Comparison of ENCODE assay signal across 19 cellular contexts in the genomic region with DNA sequence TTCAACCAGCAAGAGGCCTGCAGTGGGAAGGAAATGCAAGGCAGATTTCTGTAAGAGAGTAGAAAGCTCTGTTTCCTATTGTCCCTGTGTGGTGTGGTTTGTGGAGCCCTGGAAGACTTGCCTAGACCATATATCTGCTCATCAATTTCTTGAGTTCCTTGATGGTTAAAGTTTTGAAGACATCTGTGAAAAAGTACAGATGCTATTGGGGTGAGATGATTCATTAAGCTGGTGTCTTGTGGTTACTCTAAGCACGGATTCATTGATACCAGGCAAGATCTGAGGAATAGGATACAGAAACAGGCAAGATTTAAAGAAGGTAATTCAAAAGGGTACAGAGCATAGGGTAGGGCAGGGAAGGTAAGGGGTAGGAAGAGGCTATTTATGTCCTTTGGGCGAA.
DNase-seq lines count a peak whose midpoint lies in the region; ATAC-seq, FAIRE-seq and TF ChIP-seq lines count a peak whose summit lies in the region.
"Had no signal": no experiment of that assay in that cellular context is flagged by ENCODE, and none has a peak within 500 bp of the region (broad histone marks: within the 10 kb centered on the region; RNA-seq: fewer than 3 reads in every experiment).

No MANE protein-coding gene starts in this region.

- H3K4me2 ChIP-seq in mammary epithelial cell (ENCODE audit: insufficient read depth, low read depth, low read length): no peak overlapping the region
- H3K4me2 ChIP-seq in keratinocyte (ENCODE audit: control insufficient read depth, extremely low read depth, insufficient read depth, low read depth, low read length): peak overlapping the region; percentile 1

- H3K36me3 ChIP-seq in mammary epithelial cell (ENCODE audit: insufficient read depth, low read length) (no peaks in the 10 kb centered on the region), keratinocyte (ENCODE audit: control insufficient read depth in 2 of 2, extremely low read depth in 1 of 2, insufficient read depth in 2 of 2, low read length in 2 of 2) (no peaks in the 10 kb centered on the region)
- H3K36me3 ChIP-seq: BLaER1 had no signal

- no peak overlapping the region for H3K27ac ChIP-seq in mammary epithelial cell (ENCODE audit: insufficient read depth, low read depth, low read length)
- H3K27ac ChIP-seq in keratinocyte (ENCODE audit: control insufficient read depth, insufficient read depth, low read length): no peak overlapping the region
- H3K27ac ChIP-seq: BLaER1 had no signal

- in situ Hi-C loops in mammary epithelial cell (cut with MboI; ENCODE audit: low sequenced_read_pairs in 2 of 2): no loop called here

- H3K27me3 Mint-ChIP-seq in MCF 10A (ENCODE audit: insufficient read depth, unreplicated experiment): no peaks in the 10 kb centered on the region

- 50% methylated on average over 2 of the region's 2 CpGs for WGBS in mammary epithelial cell (ENCODE audit: low coverage, missing lambda C conversion rate)

- CTCF ChIA-PET in mammary epithelial cell (lab: Charles Lee; ENCODE audit: low non-redundant PET): interaction anchor here (1.0 kb wide), 1 partner anchor 9 kb away, joined by 3 read pairs; no protein-coding TSS in a partner anchor
- CTCF ChIA-PET in MCF 10A (lab: Yijun Ruan, JAX): interaction anchor here (0.6 kb wide), 1 partner anchor 340 kb away, joined by 4 read pairs; no protein-coding TSS in a partner anchor

- intact Hi-C loops in mammary epithelial cell (cut with micrococcal nuclease) (no loop called here), MCF 10A (cut with micrococcal nuclease) (no loop called here)

- peak; percentile 79 for FAIRE-seq in keratinocyte (lab: Jason Lieb, UNC)
- FAIRE-seq: A204.1, GM18507, H1, K562 had no signal

- no peak for ATAC-seq in GM18858 (IDR thresholded peaks at IDR 0.05; ENCODE audit: unreplicated experiment)
- ATAC-seq: CD8-positive, alpha-beta T cell had no signal

- peaks cover 5% of the 10 kb centered on the region for H3K4me1 Mint-ChIP-seq in MCF 10A (ENCODE audit: insufficient read depth, unreplicated experiment)

- no peak overlapping the region for H3K4me3 Mint-ChIP-seq in MCF 10A (ENCODE audit: unreplicated experiment)
- H3K4me3 Mint-ChIP-seq: CD8-positive, alpha-beta T cell had no signal

- H3K79me2 ChIP-seq in mammary epithelial cell (ENCODE audit: insufficient read depth, low read length) (no peaks in the 10 kb centered on the region), keratinocyte (ENCODE audit: control insufficient read depth, insufficient read depth, low read length) (no peaks in the 10 kb centered on the region)

- H3K4me1 ChIP-seq in mammary epithelial cell (ENCODE audit: insufficient read depth, low read length) (peaks cover 14% of the 10 kb centered on the region), keratinocyte (ENCODE audit: control insufficient read depth, extremely low read depth, insufficient read depth, low read length) (peaks cover 14% of the 10 kb centered on the region)

- H3K4me3 ChIP-seq in mammary epithelial cell (replicated peaks in 1 of 3; ENCODE audit: insufficient read depth in 1 of 3, low read depth in 2 of 3, low read length in 3 of 3) (no peak overlapping the region), keratinocyte (ENCODE audit: control insufficient read depth in 2 of 3, extremely low read depth in 1 of 3, insufficient read depth in 2 of 3, low read depth in 1 of 3, low read length in 3 of 3) (no peak overlapping the region)
- H3K4me3 ChIP-seq: BLaER1, K562 had no signal

- H3K9ac ChIP-seq in mammary epithelial cell (ENCODE audit: insufficient read depth, low read length) (no peak overlapping the region), keratinocyte (ENCODE audit: control insufficient read depth, extremely low read depth, insufficient read depth, low read length) (no peak overlapping the region)
- H3K9ac ChIP-seq: BLaER1 had no signal

- no peak overlapping the region for H3K27ac Mint-ChIP-seq in MCF 10A (ENCODE audit: low read depth, unreplicated experiment)
- H3K27ac Mint-ChIP-seq: CD8-positive, alpha-beta T cell had no signal

- dilution Hi-C loops in mammary epithelial cell (cut with HindIII; ENCODE audit: low sequenced_read_pairs) (no loop called here), keratinocyte (cut with MboI; ENCODE audit: extremely low pct_ligation_motif_present, low sequenced_read_pairs) (no loop called here)

- BruUV-seq in mammary epithelial cell (replicated peaks; lab: Mats Ljungman, UMichigan) (no TSS peak), MCF 10A (replicated peaks; lab: Mats Ljungman, UMichigan) (no TSS peak)

- H3K9me1 ChIP-seq in keratinocyte (ENCODE audit: control insufficient read depth, extremely low read depth, insufficient read depth, low read length): no peaks in the 10 kb centered on the region

- TF ChIP-seq CTCF in mammary epithelial cell (conservative IDR thresholded peaks at IDR 0.05 in 1 of 2, IDR thresholded peaks at IDR 0.05 in 1 of 2; ENCODE audit: extremely low read depth in 1 of 2, insufficient read depth in 1 of 2, low read depth in 1 of 2, low read length in 2 of 2): no peak
- no peak for TF ChIP-seq CTCF in MCF 10A (IDR thresholded peaks at IDR 0.05; ENCODE audit: unreplicated experiment)
- TF ChIP-seq CTCF in keratinocyte (optimal IDR thresholded peaks at IDR 0.05 in 1 of 3, IDR thresholded peaks at IDR 0.05 in 1 of 3, conservative IDR thresholded peaks at IDR 0.05 in 1 of 3; ENCODE audit: extremely low read depth in 1 of 3, insufficient read depth in 2 of 3, low read length in 3 of 3): no peak

- H3K36me3 Mint-ChIP-seq in MCF 10A (ENCODE audit: insufficient read depth, unreplicated experiment): peaks cover 7% of the 10 kb centered on the region
- H3K36me3 Mint-ChIP-seq: CD8-positive, alpha-beta T cell had no signal

- POLR2A ChIA-PET in MCF 10A (lab: Yijun Ruan, JAX): interaction anchor here (0.9 kb wide), 1 partner anchor 22 kb away, joined by 3 read pairs; no protein-coding TSS in a partner anchor

- DNase-seq in mammary epithelial cell (peak; percentile 70), MCF 10A (ENCODE audit: unreplicated experiment) (no peak), amniotic epithelial cell (ENCODE audit: low read depth) (peak; percentile 35), keratinocyte (ENCODE audit: low read depth, low spot score) (no peak), DMS114 treated with DMSO at 0.1 percent for 48 hours (lab: John Stamatoyannopoulos, UW; ENCODE audit: unreplicated experiment) (no peak), DMS 273 (lab: John Stamatoyannopoulos, UW; ENCODE audit: unreplicated experiment) (no peak)
- DNase-seq: CD8-positive, alpha-beta T cell; DMS79; NCI-H1105; NCI-H510A treated with DMSO at 0.1 percent for 48 hours; NCI-H774; OCI-M1; SIG-M5 had no signal

- H2AFZ ChIP-seq in mammary epithelial cell (ENCODE audit: low read depth, low read length) (no peak overlapping the region), keratinocyte (ENCODE audit: control insufficient read depth, low read length) (no peak overlapping the region)

- no peaks in the 10 kb centered on the region for H3K9me3 Mint-ChIP-seq in MCF 10A (ENCODE audit: unreplicated experiment)
- H3K9me3 Mint-ChIP-seq: CD8-positive, alpha-beta T cell had no signal

- H3K27me3 ChIP-seq in mammary epithelial cell (ENCODE audit: insufficient read depth, low read length) (no peaks in the 10 kb centered on the region), keratinocyte (ENCODE audit: control insufficient read depth, extremely low read depth, insufficient read depth, low read length) (no peaks in the 10 kb centered on the region)
- H3K27me3 ChIP-seq: BLaER1 had no signal

- no peaks in the 10 kb centered on the region for H4K20me1 ChIP-seq in mammary epithelial cell (ENCODE audit: insufficient read depth, low read length)
- no peaks in the 10 kb centered on the region for H4K20me1 ChIP-seq in keratinocyte (ENCODE audit: control insufficient read depth, extremely low read depth, insufficient read depth, low read length)
- H4K20me1 ChIP-seq: BLaER1 had no signal

- H3K9me3 ChIP-seq in mammary epithelial cell (replicated peaks; ENCODE audit: insufficient read depth, low read length) (no peaks in the 10 kb centered on the region), keratinocyte (ENCODE audit: control insufficient read depth, low read depth, low read length) (no peaks in the 10 kb centered on the region)
- H3K9me3 ChIP-seq: BLaER1 had no signal

Comparison
In these comparisons a context has a peak if more than half of its experiments do, and no peak if none do; other contexts are left out.
1. DNase-seq: peak in mammary epithelial cell (single experiment) and amniotic epithelial cell (single experiment); none in MCF 10A (single experiment), keratinocyte (single experiment), DMS114 treated with DMSO at 0.1 percent for 48 hours (single experiment) and DMS 273 (single experiment).